In the genomic region with DNA sequence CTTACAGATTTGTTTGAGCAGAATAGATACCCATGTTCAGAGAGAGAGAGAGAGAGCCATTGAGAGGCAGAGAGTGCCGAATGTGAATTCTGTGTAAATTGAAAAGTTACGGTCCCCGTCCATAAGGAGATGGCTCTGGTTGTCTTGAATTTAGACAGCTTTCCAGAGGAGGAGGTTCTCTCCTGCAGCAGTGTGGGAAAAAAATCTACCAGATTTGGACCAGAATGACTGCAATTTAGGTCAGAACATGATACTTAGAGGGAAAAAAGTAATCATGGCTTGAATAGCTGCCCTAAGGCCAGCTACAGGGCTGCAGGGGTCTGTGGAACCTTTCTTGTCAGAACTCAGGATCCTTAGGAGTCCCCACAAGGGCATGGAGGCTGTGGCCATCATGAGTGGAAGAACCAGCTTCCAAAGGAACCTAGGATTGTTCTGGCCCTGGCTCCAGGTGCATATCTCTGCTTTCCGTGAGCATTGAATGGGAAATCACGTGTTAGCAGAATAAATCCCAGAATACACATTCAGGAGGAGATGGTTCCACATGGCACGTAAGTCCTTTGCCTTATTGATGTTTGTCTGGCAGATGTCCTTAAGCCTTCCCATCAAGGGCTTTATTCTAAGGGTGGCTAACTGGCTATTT, we compare ENCODE assay signal across 9 cellular contexts. TPM values are rescaled to one million over a fixed set of nuclear protein-coding genes. Genes with fewer than 3 reads are reported as not detected.
A peak's percentile ranks its signal among the peaks of the same experiment; 100 is the strongest.
DNase-seq lines count a peak whose midpoint lies in the region; ATAC-seq and TF ChIP-seq lines count a peak whose summit lies in the region.
"Had no signal": no experiment of that assay in that cellular context is flagged by ENCODE, and none has a peak within 500 bp of the region (broad histone marks: within the 10 kb centered on the region; RNA-seq: fewer than 3 reads in every experiment).

No MANE protein-coding gene starts in this region.

- H3K4me1 ChIP-seq in gastroesophageal sphincter (peaks cover 0 to 20% (median 0%) of the 10 kb centered on the region in 3 donors), suprapubic skin (peaks cover 2% of the 10 kb centered on the region)

- peak overlapping the region; percentile 75 for H3K4me3 Mint-ChIP-seq in activated T-cell treated with anti-CD3 and anti-CD28 coated beads, Interleukin-2, amount 50 U/mL, for 4 hours
- peak overlapping the region; percentile 92 for H3K4me3 Mint-ChIP-seq in T-helper 17 cell

- TF ChIP-seq POLR2A in gastroesophageal sphincter (IDR thresholded peaks at IDR 0.05) (no peak), suprapubic skin (IDR thresholded peaks at IDR 0.05) (no peak)

- 70 to 77% methylated on average over 3 to 5 of the region's 6 CpGs for WGBS in gastroesophageal sphincter (ENCODE audit: low coverage in 1 of 2), 2 donors
- 89% methylated on average over 6 of the region's 6 CpGs for WGBS in suprapubic skin

- no peaks in the 10 kb centered on the region for H3K27me3 ChIP-seq in gastroesophageal sphincter
- H3K27me3 ChIP-seq in suprapubic skin, result no peaks in the 10 kb centered on the region

- H3K36me3 ChIP-seq in gastroesophageal sphincter, result no peaks in the 10 kb centered on the region
- no peaks in the 10 kb centered on the region for H3K36me3 ChIP-seq in suprapubic skin

- H3K36me3 Mint-ChIP-seq in activated T-cell treated with anti-CD3 and anti-CD28 coated beads, Interleukin-2, amount 50 U/mL, for 4 hours (ENCODE audit: insufficient read depth), result peaks cover 5% of the 10 kb centered on the region
- peaks cover 2% of the 10 kb centered on the region for H3K36me3 Mint-ChIP-seq in T-helper 17 cell (ENCODE audit: low read depth)

- H3K27ac Mint-ChIP-seq in T-helper 17 cell, result peak overlapping the region; percentile 94

- H3K27ac ChIP-seq in gastroesophageal sphincter (peak overlapping the region in 3 of 4 donors; percentile 33 to 57 (median 56)), suprapubic skin (peak overlapping the region; percentile 23)

- H3K27me3 Mint-ChIP-seq in activated T-cell treated with anti-CD3 and anti-CD28 coated beads, Interleukin-2, amount 50 U/mL, for 4 hours (ENCODE audit: low read depth), result no peaks in the 10 kb centered on the region
- no peaks in the 10 kb centered on the region for H3K27me3 Mint-ChIP-seq in T-helper 17 cell

- no peaks in the 10 kb centered on the region for H3K9me3 Mint-ChIP-seq in activated T-cell treated with anti-CD3 and anti-CD28 coated beads, Interleukin-2, amount 50 U/mL, for 4 hours

- H3K9me3 ChIP-seq in T-helper 17 cell (ENCODE audit: control insufficient read depth, low read length, poor library complexity, severe bottlenecking) (no peaks in the 10 kb centered on the region), gastroesophageal sphincter (no peaks in the 10 kb centered on the region), suprapubic skin (no peaks in the 10 kb centered on the region)

- no peak for ATAC-seq in activated T-cell treated with anti-CD3 and anti-CD28 coated beads, Interleukin-2, amount 50 U/mL, for 4 hours
- ATAC-seq in T-helper 17 cell, result peak; percentile 2
- ATAC-seq in gastroesophageal sphincter, result no peak

- no peak for TF ChIP-seq CTCF in gastroesophageal sphincter (IDR thresholded peaks at IDR 0.05)
- no peak for TF ChIP-seq CTCF in suprapubic skin (IDR thresholded peaks at IDR 0.05)

- TF ChIP-seq EP300 in gastroesophageal sphincter (IDR thresholded peaks at IDR 0.05) (no peak), suprapubic skin (IDR thresholded peaks at IDR 0.05) (no peak)

- DNase-seq in activated T-cell treated with anti-CD3 and anti-CD28 coated beads, Interleukin-2, amount 50 U/mL, for 4 hours, result no peak
- no peak for DNase-seq in activated T-cell treated with anti-CD3 and anti-CD28 coated beads, Interleukin-2, amount 50 U/mL, for 1 hour
- DNase-seq in T-helper 17 cell (no peak), suprapubic skin (ENCODE audit: low spot score in 2 of 2) (no peak), LoVo (ENCODE audit: low spot score) (no peak), amygdala (lab: John Stamatoyannopoulos, UW) (no peak), NCI-H446 treated with DMSO at 0.1 percent for 48 hours (lab: John Stamatoyannopoulos, UW) (no peak)
- DNase-seq: NCI-H1694 had no signal

- H3K4me3 ChIP-seq in gastroesophageal sphincter, result no peak overlapping the region
- no peak overlapping the region for H3K4me3 ChIP-seq in suprapubic skin

- H3K4me1 Mint-ChIP-seq in activated T-cell treated with anti-CD3 and anti-CD28 coated beads, Interleukin-2, amount 50 U/mL, for 4 hours (ENCODE audit: low read depth), result peaks cover 78% of the 10 kb centered on the region
- H3K4me1 Mint-ChIP-seq in T-helper 17 cell, result peaks cover 40% of the 10 kb centered on the region

RNA-seq across cellular contexts. Expression of a gene that starts 13.0 kb away (rescaled TPM):
- total RNA-seq in activated T-cell treated with anti-CD3 and anti-CD28 coated beads, Interleukin-2, amount 50 U/mL, for 4 hours, result 10 to 100 TPM; 14.3 to 28.0 (median 19.7) TPM
- total RNA-seq in T-helper 17 cell (10 to 100 TPM; 72.9 to 82.0 TPM), gastroesophageal sphincter (10 to 100 TPM in 3 of 4 donors, 1 to 10 TPM in 1; 7.6 to 30.1 (median 15.1) TPM), suprapubic skin (1 to 10 TPM; 1.6 to 6.0 (median 3.2) TPM)

RNA-seq across cellular contexts. Expression of a gene that starts 23.7 kb away (rescaled TPM):
- total RNA-seq in activated T-cell treated with anti-CD3 and anti-CD28 coated beads, Interleukin-2, amount 50 U/mL, for 4 hours, result 100 to 1,000 TPM; 127 to 142 (median 139) TPM
- total RNA-seq in T-helper 17 cell (10 to 100 TPM; 43.4 to 53.8 TPM), gastroesophageal sphincter (10 to 100 TPM; 28.3 to 47.3 (median 37.3) TPM), suprapubic skin (10 to 100 TPM; 25.0 to 31.4 (median 27.8) TPM)
